In genomic region chr5:124660229-124661093, GRCh38 we compare ENCODE assay signal across 1 cellular context.
TF ChIP-seq lines count a peak whose summit lies in the region.

No MANE protein-coding gene starts in this region.

TF ChIP-seq in endothelial cell of umbilical vein, 7 proteins besides CTCF, POLR2A, EP300 and RAD21 (continued from another document):
- no peak for TF ChIP-seq FOS (IDR thresholded peaks at IDR 0.05; ENCODE audit: borderline replicate concordance, insufficient read depth, low read length)
